ENCODE assay signal across 2 cellular contexts in the genomic region with DNA sequence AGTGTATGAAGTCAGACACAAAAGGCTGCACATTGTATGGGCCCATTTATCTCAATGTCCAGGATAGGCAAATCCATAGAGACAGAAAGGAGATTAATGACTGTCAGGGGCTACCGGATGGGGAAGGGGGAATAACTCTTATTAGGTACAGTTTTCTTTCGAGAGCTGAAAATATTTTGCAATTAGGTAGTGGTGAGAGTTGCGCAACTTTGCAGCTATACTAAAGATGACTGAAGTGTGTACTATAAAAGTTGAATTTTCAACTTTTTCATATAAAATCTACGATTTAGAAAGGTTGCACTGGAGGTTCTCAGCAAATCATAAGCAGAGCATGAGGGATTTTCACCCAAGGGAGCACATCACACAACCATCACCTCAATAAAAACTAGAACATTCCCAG.
TF ChIP-seq lines count a peak whose summit lies in the region.

No MANE protein-coding gene starts in this region.

TF ChIP-seq in HepG2, 621 proteins besides CTCF, POLR2A, EP300 and RAD21:
- TF ChIP-seq CEBPB (IDR thresholded peaks at IDR 0.05; ENCODE audit: borderline replicate concordance, low read depth, low read length) (peak; percentile 94), ZNF672 (CRISPR knock-in tag; IDR thresholded peaks at IDR 0.05) (no peak), CEBPG (CRISPR knock-in tag; IDR thresholded peaks at IDR 0.05) (0 out of 2 replicates have a peak, but pooled peaks have one; percentile 17), AGO2 (optimal IDR thresholded peaks at IDR 0.05; ENCODE audit: low read depth, low read length) (no peak), RORA (CRISPR knock-in tag; IDR thresholded peaks at IDR 0.05) (no peak), ZNF678 (CRISPR knock-in tag; IDR thresholded peaks at IDR 0.05) (no peak), MEF2D (CRISPR knock-in tag; IDR thresholded peaks at IDR 0.05) (no peak)
- TF ChIP-seq, protein P1, sequence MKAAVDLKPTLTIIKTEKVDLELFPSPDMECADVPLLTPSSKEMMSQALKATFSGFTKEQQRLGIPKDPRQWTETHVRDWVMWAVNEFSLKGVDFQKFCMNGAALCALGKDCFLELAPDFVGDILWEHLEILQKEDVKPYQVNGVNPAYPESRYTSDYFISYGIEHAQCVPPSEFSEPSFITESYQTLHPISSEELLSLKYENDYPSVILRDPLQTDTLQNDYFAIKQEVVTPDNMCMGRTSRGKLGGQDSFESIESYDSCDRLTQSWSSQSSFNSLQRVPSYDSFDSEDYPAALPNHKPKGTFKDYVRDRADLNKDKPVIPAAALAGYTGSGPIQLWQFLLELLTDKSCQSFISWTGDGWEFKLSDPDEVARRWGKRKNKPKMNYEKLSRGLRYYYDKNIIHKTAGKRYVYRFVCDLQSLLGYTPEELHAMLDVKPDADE (CRISPR knock-in tag; IDR thresholded peaks at IDR 0.05): no peak
- TF ChIP-seq, protein P2, sequence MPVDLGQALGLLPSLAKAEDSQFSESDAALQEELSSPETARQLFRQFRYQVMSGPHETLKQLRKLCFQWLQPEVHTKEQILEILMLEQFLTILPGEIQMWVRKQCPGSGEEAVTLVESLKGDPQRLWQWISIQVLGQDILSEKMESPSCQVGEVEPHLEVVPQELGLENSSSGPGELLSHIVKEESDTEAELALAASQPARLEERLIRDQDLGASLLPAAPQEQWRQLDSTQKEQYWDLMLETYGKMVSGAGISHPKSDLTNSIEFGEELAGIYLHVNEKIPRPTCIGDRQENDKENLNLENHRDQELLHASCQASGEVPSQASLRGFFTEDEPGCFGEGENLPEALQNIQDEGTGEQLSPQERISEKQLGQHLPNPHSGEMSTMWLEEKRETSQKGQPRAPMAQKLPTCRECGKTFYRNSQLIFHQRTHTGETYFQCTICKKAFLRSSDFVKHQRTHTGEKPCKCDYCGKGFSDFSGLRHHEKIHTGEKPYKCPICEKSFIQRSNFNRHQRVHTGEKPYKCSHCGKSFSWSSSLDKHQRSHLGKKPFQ (CRISPR knock-in tag; IDR thresholded peaks at IDR 0.05; ENCODE audit: insufficient replicate concordance): no peak
- TF ChIP-seq, protein P3, sequence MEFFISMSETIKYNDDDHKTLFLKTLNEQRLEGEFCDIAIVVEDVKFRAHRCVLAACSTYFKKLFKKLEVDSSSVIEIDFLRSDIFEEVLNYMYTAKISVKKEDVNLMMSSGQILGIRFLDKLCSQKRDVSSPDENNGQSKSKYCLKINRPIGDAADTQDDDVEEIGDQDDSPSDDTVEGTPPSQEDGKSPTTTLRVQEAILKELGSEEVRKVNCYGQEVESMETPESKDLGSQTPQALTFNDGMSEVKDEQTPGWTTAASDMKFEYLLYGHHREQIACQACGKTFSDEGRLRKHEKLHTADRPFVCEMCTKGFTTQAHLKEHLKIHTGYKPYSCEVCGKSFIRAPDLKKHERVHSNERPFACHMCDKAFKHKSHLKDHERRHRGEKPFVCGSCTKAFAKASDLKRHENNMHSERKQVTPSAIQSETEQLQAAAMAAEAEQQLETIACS (CRISPR knock-in tag; IDR thresholded peaks at IDR 0.05): no peak

TF ChIP-seq in H1, 55 proteins besides CTCF, POLR2A, EP300 and RAD21:
- TF ChIP-seq CEBPB (IDR thresholded peaks at IDR 0.05; ENCODE audit: low read depth, low read length) (peak; percentile 87), CTBP2 (IDR thresholded peaks at IDR 0.05; ENCODE audit: borderline replicate concordance, insufficient read depth, insufficient read length, low read length) (no peak), EGR1 (IDR thresholded peaks at IDR 0.05; ENCODE audit: borderline replicate concordance, low read depth, low read length) (no peak), CBX8 (IDR thresholded peaks at IDR 0.05; ENCODE audit: borderline replicate concordance, low read depth, low read length) (no peak), RXRA (IDR thresholded peaks at IDR 0.05; ENCODE audit: insufficient read depth, low read depth, low read length) (no peak)
